ENCODE assay signal across 1 cellular context in the genomic region with DNA sequence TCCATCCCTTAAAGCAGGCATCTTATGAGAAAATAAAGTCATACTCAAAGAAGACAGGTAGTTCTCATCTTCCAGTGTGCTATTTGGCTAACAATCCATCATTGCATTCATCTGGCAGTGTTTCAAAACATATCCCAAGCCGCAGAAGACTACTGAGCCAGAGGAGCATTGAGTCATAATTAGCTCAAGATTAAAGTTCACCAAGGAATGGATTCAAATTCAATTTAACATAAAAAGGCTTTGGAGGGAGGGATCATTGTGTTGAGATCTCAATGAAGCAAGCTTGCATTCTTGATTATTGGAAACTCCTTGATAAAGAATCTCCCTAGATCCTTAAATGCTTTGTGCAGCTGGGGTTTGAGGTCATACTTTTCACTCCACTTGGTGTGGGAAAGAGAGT.
TF ChIP-seq lines count a peak whose summit lies in the region.

No MANE protein-coding gene starts in this region.

TF ChIP-seq in IMR-90, 13 proteins besides CTCF, POLR2A, EP300 and RAD21 (continued from another document):
- TF ChIP-seq, protein P1, sequence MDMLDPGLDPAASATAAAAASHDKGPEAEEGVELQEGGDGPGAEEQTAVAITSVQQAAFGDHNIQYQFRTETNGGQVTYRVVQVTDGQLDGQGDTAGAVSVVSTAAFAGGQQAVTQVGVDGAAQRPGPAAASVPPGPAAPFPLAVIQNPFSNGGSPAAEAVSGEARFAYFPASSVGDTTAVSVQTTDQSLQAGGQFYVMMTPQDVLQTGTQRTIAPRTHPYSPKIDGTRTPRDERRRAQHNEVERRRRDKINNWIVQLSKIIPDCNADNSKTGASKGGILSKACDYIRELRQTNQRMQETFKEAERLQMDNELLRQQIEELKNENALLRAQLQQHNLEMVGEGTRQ (IDR thresholded peaks at IDR 0.05; ENCODE audit: low read depth, low read length), result no peak
- TF ChIP-seq, protein P2, sequence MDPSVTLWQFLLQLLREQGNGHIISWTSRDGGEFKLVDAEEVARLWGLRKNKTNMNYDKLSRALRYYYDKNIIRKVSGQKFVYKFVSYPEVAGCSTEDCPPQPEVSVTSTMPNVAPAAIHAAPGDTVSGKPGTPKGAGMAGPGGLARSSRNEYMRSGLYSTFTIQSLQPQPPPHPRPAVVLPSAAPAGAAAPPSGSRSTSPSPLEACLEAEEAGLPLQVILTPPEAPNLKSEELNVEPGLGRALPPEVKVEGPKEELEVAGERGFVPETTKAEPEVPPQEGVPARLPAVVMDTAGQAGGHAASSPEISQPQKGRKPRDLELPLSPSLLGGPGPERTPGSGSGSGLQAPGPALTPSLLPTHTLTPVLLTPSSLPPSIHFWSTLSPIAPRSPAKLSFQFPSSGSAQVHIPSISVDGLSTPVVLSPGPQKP (IDR thresholded peaks at IDR 0.05; ENCODE audit: borderline replicate concordance, low read depth, low read length), result no peak
- TF ChIP-seq FOS (IDR thresholded peaks at IDR 0.05; ENCODE audit: low read depth, low read length) (no peak), RCOR1 (IDR thresholded peaks at IDR 0.05; ENCODE audit: insufficient replicate concordance, low read length) (no peak), MXI1 (IDR thresholded peaks at IDR 0.05; ENCODE audit: borderline replicate concordance, low read depth, low read length) (no peak)
